ENCODE assay signal across 8 cellular contexts in the genomic region with DNA sequence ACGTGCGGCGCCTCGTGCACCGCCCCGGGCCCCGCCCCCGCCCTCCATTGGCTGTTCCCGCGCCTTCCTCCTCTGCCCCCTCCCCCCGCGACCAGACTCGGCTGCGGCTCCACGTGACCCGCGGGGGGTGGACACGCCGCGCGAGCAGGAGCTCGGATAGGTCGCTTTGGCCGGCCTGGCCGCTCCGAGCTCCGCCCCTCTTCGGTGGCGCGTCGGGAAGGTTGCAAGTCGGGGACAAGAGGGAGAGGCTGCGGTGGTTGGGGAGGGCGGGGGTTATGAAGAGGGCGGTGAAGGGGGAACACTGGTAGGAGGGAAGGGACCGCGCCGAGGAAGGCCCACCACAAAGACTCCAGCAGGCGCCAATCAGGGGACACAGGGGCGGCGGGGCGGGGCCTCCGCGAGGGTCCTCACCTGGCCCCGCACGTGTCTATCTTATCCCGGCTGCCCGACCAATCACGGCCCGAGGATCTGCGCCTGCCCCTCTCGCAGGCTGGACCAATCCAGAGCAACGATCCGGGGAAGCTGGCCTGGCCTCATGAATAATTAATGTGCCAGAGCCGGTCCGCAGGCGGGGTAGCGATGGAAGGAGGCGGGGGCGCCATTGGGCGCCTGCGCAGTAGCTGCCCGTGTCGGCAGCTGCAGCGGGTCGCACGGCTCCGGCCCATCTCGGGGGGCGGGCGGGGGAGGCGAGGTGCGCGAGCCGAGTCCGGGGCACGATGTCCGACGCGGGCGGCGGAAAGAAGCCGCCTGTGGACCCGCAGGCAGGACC. TPM values are rescaled to one million over a fixed set of nuclear protein-coding genes. Genes with fewer than 3 reads are reported as not detected.
DNase-seq lines count a peak whose midpoint lies in the region; ATAC-seq and TF ChIP-seq lines count a peak whose summit lies in the region.

A gene with protein sequence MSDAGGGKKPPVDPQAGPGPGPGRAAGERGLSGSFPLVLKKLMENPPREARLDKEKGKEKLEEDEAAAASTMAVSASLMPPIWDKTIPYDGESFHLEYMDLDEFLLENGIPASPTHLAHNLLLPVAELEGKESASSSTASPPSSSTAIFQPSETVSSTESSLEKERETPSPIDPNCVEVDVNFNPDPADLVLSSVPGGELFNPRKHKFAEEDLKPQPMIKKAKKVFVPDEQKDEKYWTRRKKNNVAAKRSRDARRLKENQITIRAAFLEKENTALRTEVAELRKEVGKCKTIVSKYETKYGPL (plus strand): TSS at position 614 of the 769 bp plus-strand sequence. CDS start 103 bp downstream, at position 717.

- H3K27me3 Mint-ChIP-seq in activated naive CD8-positive, alpha-beta T cell treated with anti-CD3 and anti-CD28 coated beads for 36 hours = no peaks in the 10 kb centered on the region

- peak within 1 kb of the TSS; percentile 97 for H3K27ac ChIP-seq in suprapubic skin

- no peak for TF ChIP-seq CTCF in GM10248 (IDR thresholded peaks at IDR 0.05; ENCODE audit: control extremely low read depth, extremely low read depth, low read depth, missing control alignments)
- no peak for TF ChIP-seq CTCF in suprapubic skin (IDR thresholded peaks at IDR 0.05)

- no peaks in the 10 kb centered on the region for H3K9me3 ChIP-seq in suprapubic skin

- H3K27me3 ChIP-seq in suprapubic skin = no peaks in the 10 kb centered on the region

- ATAC-seq in HG02642 (IDR thresholded peaks at IDR 0.05; ENCODE audit: poor library complexity, unreplicated experiment) = peak; percentile 89

- no peak for TF ChIP-seq EP300 in suprapubic skin (IDR thresholded peaks at IDR 0.05)

- POLR2A ChIA-PET in GM10248 (lab: Yijun Ruan, JAX) = interaction anchor here (0.5 to 1.9 kb wide), 18 partner anchors 9 to 1903 kb away, joined by 3 to 11 read pairs (median 5); a partner anchor contains a TSS

- peaks cover 46% of the 10 kb centered on the region for H3K4me1 ChIP-seq in suprapubic skin

- no peaks in the 10 kb centered on the region for H3K36me3 Mint-ChIP-seq in activated naive CD8-positive, alpha-beta T cell treated with anti-CD3 and anti-CD28 coated beads for 36 hours

- WGBS in suprapubic skin = 0% methylated on average over 19 of the region's 84 CpGs

- H3K4me3 Mint-ChIP-seq in activated naive CD8-positive, alpha-beta T cell treated with anti-CD3 and anti-CD28 coated beads for 36 hours = peak within 1 kb of the TSS; percentile 84

- peak within 1 kb of the TSS; percentile 96 for H3K27ac Mint-ChIP-seq in activated naive CD8-positive, alpha-beta T cell treated with anti-CD3 and anti-CD28 coated beads for 36 hours

- H3K36me3 ChIP-seq in suprapubic skin = no peaks in the 10 kb centered on the region

- H3K4me3 ChIP-seq in suprapubic skin = peak within 1 kb of the TSS; percentile 79

- peaks cover 16% of the 10 kb centered on the region for H3K4me1 Mint-ChIP-seq in activated naive CD8-positive, alpha-beta T cell treated with anti-CD3 and anti-CD28 coated beads for 36 hours

- peak in 1 of 2 donors; percentile 37 for TF ChIP-seq POLR2A in suprapubic skin (IDR thresholded peaks at IDR 0.05)

- CTCF ChIA-PET in GM10248 (lab: Yijun Ruan, JAX) = interaction anchor here (0.9 to 5.9 kb wide), 7 partner anchors 10 to 458 kb away, joined by 3 to 36 read pairs (median 3); a partner anchor contains a TSS

- DNase-seq in GM10248 (ENCODE audit: extremely low spot score) (peak; percentile 99), NCI-H1105 (lab: John Stamatoyannopoulos, UW) (peak; percentile 99), SKM-1 (lab: John Stamatoyannopoulos, UW; ENCODE audit: unreplicated experiment) (peak; percentile 97), glomerular visceral epithelial cell (ENCODE audit: extremely low spot score) (peak; percentile 98), occipital lobe (lab: John Stamatoyannopoulos, UW) (peak; percentile 99), suprapubic skin (ENCODE audit: low spot score in 2 of 2) (peak; percentile 100)
- DNase-seq in activated naive CD8-positive, alpha-beta T cell treated with anti-CD3 and anti-CD28 coated beads for 36 hours = peak; percentile 99

- no peaks in the 10 kb centered on the region for H3K9me3 Mint-ChIP-seq in activated naive CD8-positive, alpha-beta T cell treated with anti-CD3 and anti-CD28 coated beads for 36 hours

RNA-seq across cellular contexts. Expression of the gene that starts here (rescaled TPM):
- total RNA-seq in activated naive CD8-positive, alpha-beta T cell treated with anti-CD3 and anti-CD28 coated beads for 36 hours = 1 to 10 TPM; 2.6 to 2.8 TPM
- total RNA-seq in occipital lobe (10.0 TPM), suprapubic skin (10 to 100 TPM; 36.1 to 87.4 (median 46.8) TPM)

Comparison
In these comparisons a context has a peak if more than half of its experiments do, and no peak if none do; other contexts are left out.
1. Peak in every context shown above with its lines: DNase-seq, ATAC-seq, H3K4me3 ChIP-seq and H3K27ac ChIP-seq.